ENCODE assay signal across 19 cellular contexts in genomic region chr6:125015152-125015551, GRCh38. TPM values are rescaled to one million over a fixed set of nuclear protein-coding genes. Genes with fewer than 3 reads are reported as not detected.
"Had no signal": no experiment of that assay in that cellular context is flagged by ENCODE, and none has a peak within 500 bp of the region (broad histone marks: within the 10 kb centered on the region; RNA-seq: fewer than 3 reads in every experiment).

No MANE protein-coding gene starts in this region.

- H3K9me3 ChIP-seq: tibial artery had no signal

- H3K27ac ChIP-seq: coronary artery, tibial artery had no signal

- H3K36me3 ChIP-seq: tibial artery had no signal

- H3K4me3 ChIP-seq: coronary artery, tibial artery had no signal

- DNase-seq: activated CD4-positive, alpha-beta T cell treated with anti-CD3 and anti-CD28 coated beads for 36 hours; activated CD4-positive, alpha-beta T cell treated with anti-CD3 and anti-CD28 coated beads, Interleukin-2, amount 50 U/mL, for 48 hours; activated gamma-delta T cell treated with Interleukin-2 at 50 U/mL for 16 hours; central memory CD4-positive, alpha-beta T cell; foreskin melanocyte; mesendoderm; naive thymus-derived CD8-positive, alpha-beta T cell; posterior cingulate gyrus; retina; stimulated activated CD4-positive, alpha-beta T cell treated with anti-CD3 and anti-CD28 coated beads, Interleukin-12 subunit alpha, Interleukin-12 subunit beta, amount 100 ng/mL, for 4 hours; stimulated activated CD4-positive, alpha-beta T cell treated with anti-CD3 and anti-CD28 coated beads, Interleukin-1b, Interleukin-23, amount 100 ng/mL, for 48 hours; stimulated activated CD8-positive, alpha-beta memory T cell treated with anti-CD3 and anti-CD28 coated beads, Interleukin-4, amount 100 ng/mL, for 48 hours; stimulated activated naive CD4-positive, alpha-beta T cell treated with Interleukin-2 at 50 U/mL for 16 hours; substantia nigra; T-cell; tibial artery had no signal

- H3K27me3 ChIP-seq: tibial artery had no signal

- ATAC-seq: activated CD4-positive, alpha-beta T cell treated with anti-CD3 and anti-CD28 coated beads for 36 hours; activated naive CD4-positive, alpha-beta T cell treated with anti-CD3 and anti-CD28 coated beads, Interleukin-2, amount 50 U/mL, for 72 hours; naive thymus-derived CD8-positive, alpha-beta T cell; T-cell; WTC11 had no signal

RNA-seq across cellular contexts. Expression of gene RNF217, which starts 52.9 kb away (rescaled TPM):
- total RNA-seq: naive thymus-derived CD8-positive, alpha-beta T cell had no signal
